ENCODE assay signal across 28 cellular contexts in the genomic region with DNA sequence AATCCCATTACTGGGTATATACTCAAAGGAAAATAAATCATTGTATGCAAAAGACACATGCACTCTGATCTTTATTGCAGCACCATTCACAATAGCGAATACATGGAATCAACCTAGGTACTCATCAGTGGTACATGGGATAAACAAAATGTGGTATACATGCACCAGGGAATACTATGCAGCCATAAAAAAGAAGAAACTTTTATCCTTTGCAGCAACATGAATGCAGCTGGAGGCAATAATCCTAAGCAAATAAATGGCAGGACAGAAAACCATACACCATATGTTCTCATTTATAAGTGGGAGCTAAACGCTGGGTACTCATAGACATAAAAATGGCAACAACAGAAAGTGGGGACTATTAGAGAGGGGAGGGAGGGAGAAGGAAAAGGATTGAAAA.
"Had no signal": no experiment of that assay in that cellular context is flagged by ENCODE, and none has a peak within 500 bp of the region (broad histone marks: within the 10 kb centered on the region; RNA-seq: fewer than 3 reads in every experiment).

No MANE protein-coding gene starts in this region.

- H3K9me3 Mint-ChIP-seq: dendritic cell treated with granulocyte-macrophage colony-stimulating factor and Interleukin-4, amounts not matched to agents 40 ng/mL and 50 ng/mL, for 4 days; effector memory CD8-positive, alpha-beta T cell had no signal

- H3K27me3 ChIP-seq: colonic mucosa, dorsolateral prefrontal cortex, esophagus muscularis mucosa, esophagus squamous epithelium, foreskin keratinocyte, gastrocnemius medialis, gastroesophageal sphincter, heart left ventricle, heart right ventricle had no signal

- H3K27ac Mint-ChIP-seq: dendritic cell treated with granulocyte-macrophage colony-stimulating factor and Interleukin-4, amounts not matched to agents 40 ng/mL and 50 ng/mL, for 4 days; effector memory CD8-positive, alpha-beta T cell; endodermal cell had no signal

- H3K4me1 ChIP-seq: colonic mucosa, esophagus muscularis mucosa, esophagus squamous epithelium, foreskin keratinocyte, gastrocnemius medialis, gastroesophageal sphincter, heart left ventricle, heart right ventricle had no signal

- ATAC-seq: effector memory CD8-positive, alpha-beta T cell; esophagus mucosa; foreskin keratinocyte; gastrocnemius medialis; gastroesophageal sphincter; heart left ventricle; heart right ventricle had no signal

- H3K9me3 ChIP-seq: colonic mucosa, esophagus muscularis mucosa, esophagus squamous epithelium, gastrocnemius medialis, gastroesophageal sphincter had no signal

- H3K4me3 ChIP-seq: colonic mucosa, coronary artery, dorsolateral prefrontal cortex, esophagus muscularis mucosa, esophagus squamous epithelium, gastrocnemius medialis, gastroesophageal sphincter, heart left ventricle, heart right ventricle had no signal

- FAIRE-seq: colon, endometrium, endothelial cell of umbilical vein had no signal

- DNase-seq: colonic mucosa; cortex of kidney; dermis blood vessel endothelial cell; dorsolateral prefrontal cortex; effector CD4-positive, alpha-beta T cell; effector CD8-positive, alpha-beta T cell; effector memory CD4-positive, alpha-beta T cell; effector memory CD8-positive, alpha-beta T cell; endodermal cell; erythroblast; esophagus squamous epithelium; foreskin fibroblast; foreskin keratinocyte; foreskin melanocyte; gastrocnemius medialis; glutamatergic neuron; head of caudate nucleus; heart left ventricle; heart right ventricle had no signal

- H3K36me3 ChIP-seq: colonic mucosa had no signal

- H3K27ac ChIP-seq: colonic mucosa, coronary artery, dorsolateral prefrontal cortex, epithelial cell of prostate, esophagus muscularis mucosa, esophagus squamous epithelium, foreskin keratinocyte, gastrocnemius medialis, gastroesophageal sphincter, heart left ventricle, heart right ventricle had no signal
